20 cellular contexts compared by ENCODE assay signal in the genomic region with DNA sequence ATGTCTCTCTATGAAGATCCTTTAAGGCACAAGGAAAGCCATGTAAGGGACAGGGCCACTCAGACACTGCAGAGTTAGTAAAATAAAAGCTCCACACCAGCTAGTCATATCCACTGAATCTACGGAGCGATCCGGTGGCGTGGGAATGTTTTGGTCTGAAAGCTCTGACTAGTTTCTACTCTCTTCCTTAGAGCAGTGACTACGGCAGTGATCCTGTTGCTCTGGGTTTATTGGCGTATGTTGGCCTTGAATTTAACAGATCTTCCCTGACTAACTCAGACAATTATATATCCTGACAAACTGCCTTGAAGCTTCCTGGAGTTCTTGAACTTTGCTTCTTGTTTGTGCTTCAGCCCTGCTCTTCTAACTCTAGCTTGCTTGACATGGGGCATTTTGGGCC.
DNase-seq lines count a peak whose midpoint lies in the region; TF ChIP-seq lines count a peak whose summit lies in the region.
"Had no signal": no experiment of that assay in that cellular context is flagged by ENCODE, and none has a peak within 500 bp of the region (broad histone marks: within the 10 kb centered on the region; RNA-seq: fewer than 3 reads in every experiment).

No MANE protein-coding gene starts in this region.

- H3K27ac ChIP-seq in VCaP (peak overlapping the region; percentile 21), esophagus muscularis mucosa (replicated peaks in 1 of 4) (no peak overlapping the region), mucosa of rectum (ENCODE audit: low read depth in 2 of 2, low read length in 2 of 2) (peak overlapping the region; percentile 87 to 88)
- H3K27ac ChIP-seq: A549, SJSA1 had no signal

- TF ChIP-seq POLR2A in esophagus muscularis mucosa (IDR thresholded peaks at IDR 0.05; ENCODE audit: low read depth) = no peak

- in situ Hi-C loops in KBM-7 (cut with MboI; ENCODE audit: low pct_unique_long_range_greater_than_20kb, low sequenced_read_pairs) = no loop called here

- TF ChIP-seq EP300 in esophagus muscularis mucosa (IDR thresholded peaks at IDR 0.05) = no peak

- H3K4me1 ChIP-seq in esophagus muscularis mucosa = peaks cover 0 to 3% (median 0%) of the 10 kb centered on the region in 4 donors
- peaks cover 3 to 4% of the 10 kb centered on the region in 2 donors for H3K4me1 ChIP-seq in mucosa of rectum (ENCODE audit: control insufficient read depth in 2 of 2, insufficient read depth in 2 of 2, low read length in 2 of 2)
- H3K4me1 ChIP-seq: A549, BE2C, Caco-2, SJSA1 had no signal

- WGBS in esophagus muscularis mucosa = 98% methylated on average over 6 of the region's 6 CpGs

- peak overlapping the region in 1 of 2 donors; percentile 67 for H3K9ac ChIP-seq in mucosa of rectum (ENCODE audit: low read depth in 1 of 2, low read length in 2 of 2)

- TF ChIP-seq CTCF in VCaP (conservative IDR thresholded peaks at IDR 0.05) = no peak
- no peak for TF ChIP-seq CTCF in esophagus muscularis mucosa (IDR thresholded peaks at IDR 0.05)

- H3K4me3 ChIP-seq in esophagus muscularis mucosa (no peak overlapping the region), mucosa of rectum (ENCODE audit: low read length in 2 of 2) (peak overlapping the region; percentile 37)
- H3K4me3 ChIP-seq: A549, SJSA1 had no signal

- no peaks in the 10 kb centered on the region for H3K36me3 ChIP-seq in esophagus muscularis mucosa
- no peaks in the 10 kb centered on the region for H3K36me3 ChIP-seq in mucosa of rectum (ENCODE audit: control insufficient read depth in 2 of 2, insufficient read depth in 2 of 2, low read length in 2 of 2)
- H3K36me3 ChIP-seq: BE2C, SJSA1 had no signal

- H3K9me3 ChIP-seq in esophagus muscularis mucosa = no peaks in the 10 kb centered on the region
- no peaks in the 10 kb centered on the region for H3K9me3 ChIP-seq in mucosa of rectum (ENCODE audit: control insufficient read depth in 2 of 2, low read length in 2 of 2)
- H3K9me3 ChIP-seq: A549, BE2C, Caco-2, SJSA1 had no signal

- DNase-seq in esophagus muscularis mucosa (ENCODE audit: extremely low spot score) (peak; percentile 57), COLO829 (ENCODE audit: low spot score) (no peak), KBM-7 (no peak), GDM1 (lab: John Stamatoyannopoulos, UW) (no peak), DMS79 (lab: John Stamatoyannopoulos, UW) (no peak)
- DNase-seq: BE2C; Caco-2; CD4-positive, alpha-beta T cell; DMS 273 treated with DMSO at 0.1 percent for 48 hours; DND-41; Kasumi-1; NCI-H1694; NCI-H2081; NCI-H2171 treated with DMSO at 0.1 percent for 48 hours; NCI-H446; NCI-H526 had no signal

- intact Hi-C loops in esophagus muscularis mucosa (cut with DNase I) = no loop called here

- H3K27me3 ChIP-seq in esophagus muscularis mucosa = no peaks in the 10 kb centered on the region
- no peaks in the 10 kb centered on the region for H3K27me3 ChIP-seq in mucosa of rectum (ENCODE audit: control insufficient read depth in 2 of 2, insufficient read depth in 2 of 2, low read length in 2 of 2)
- H3K27me3 ChIP-seq: BE2C, SJSA1 had no signal

Comparison
In these comparisons a context has a peak if more than half of its experiments do, and no peak if none do; other contexts are left out.
1. H3K27ac ChIP-seq: peak in VCaP (single experiment) and mucosa of rectum (2 of 2); none in esophagus muscularis mucosa (0 of 4).
2. H3K4me3 ChIP-seq: peak in mucosa of rectum (2 of 2); none in esophagus muscularis mucosa (0 of 4).